10 cellular contexts compared by ENCODE assay signal in genomic region chr16:22198547-22199293, GRCh38. TPM values are rescaled to one million over a fixed set of nuclear protein-coding genes. Genes with fewer than 3 reads are reported as not detected.
DNase-seq lines count a peak whose midpoint lies in the region; ATAC-seq, FAIRE-seq and TF ChIP-seq lines count a peak whose summit lies in the region.
"Had no signal": no experiment of that assay in that cellular context is flagged by ENCODE, and none has a peak within 500 bp of the region (broad histone marks: within the 10 kb centered on the region; RNA-seq: fewer than 3 reads in every experiment).

No MANE protein-coding gene starts in this region.

- no peak overlapping the region for H3K4me3 ChIP-seq in epithelial cell of esophagus (ENCODE audit: low read length)

- H3K36me3 Mint-ChIP-seq in stimulated activated memory B cell treated with anti-CD40 and anti-IgM and Interleukin-4, amounts not matched to agents 10 μg/mL and 1 μg/mL and 100 μg/mL, for 72 hours, result peaks cover 5% of the 10 kb centered on the region
- H3K36me3 Mint-ChIP-seq: brain had no signal

- H3K27me3 Mint-ChIP-seq in stimulated activated memory B cell treated with anti-CD40 and anti-IgM and Interleukin-4, amounts not matched to agents 10 μg/mL and 1 μg/mL and 100 μg/mL, for 72 hours, result no peaks in the 10 kb centered on the region

- H3K9me3 Mint-ChIP-seq in stimulated activated memory B cell treated with anti-CD40 and anti-IgM and Interleukin-4, amounts not matched to agents 10 μg/mL and 1 μg/mL and 100 μg/mL, for 72 hours, result peaks cover 4% of the 10 kb centered on the region

- no peak for TF ChIP-seq POLR2A in GM12891 (IDR thresholded peaks at IDR 0.05; ENCODE audit: low read depth, low read length)

- no peak overlapping the region for H3K4me3 Mint-ChIP-seq in stimulated activated memory B cell treated with anti-CD40 and anti-IgM and Interleukin-4, amounts not matched to agents 10 μg/mL and 1 μg/mL and 100 μg/mL, for 72 hours

- H3K27ac Mint-ChIP-seq in stimulated activated memory B cell treated with anti-CD40 and anti-IgM and Interleukin-4, amounts not matched to agents 10 μg/mL and 1 μg/mL and 100 μg/mL, for 72 hours, result peak overlapping the region; percentile 64

- DNase-seq in GM12891 (ENCODE audit: insufficient read length, low spot score) (no peak), NCI-H526 treated with DMSO at 0.1 percent for 48 hours (lab: John Stamatoyannopoulos, UW) (peak; percentile 16), epithelial cell of esophagus (ENCODE audit: low read depth) (peak; percentile 35), LoVo (ENCODE audit: low spot score) (no peak), Ammon's horn (ENCODE audit: low spot score) (no peak)
- DNase-seq: NCI-H2029; stimulated activated CD4-positive, alpha-beta T cell treated with anti-CD3 and anti-CD28 coated beads, Interleukin-15, amount 100 ng/mL, for 24 hours had no signal

- H3K4me1 Mint-ChIP-seq in stimulated activated memory B cell treated with anti-CD40 and anti-IgM and Interleukin-4, amounts not matched to agents 10 μg/mL and 1 μg/mL and 100 μg/mL, for 72 hours, result peaks cover 38% of the 10 kb centered on the region

- TF ChIP-seq CTCF in epithelial cell of esophagus (IDR thresholded peaks at IDR 0.05; ENCODE audit: insufficient read depth, low read depth, low read length, missing control alignments), result no peak

- FAIRE-seq in GM12891 (lab: Jason Lieb, UNC), result peak; percentile 45

- ATAC-seq in stimulated activated memory B cell treated with anti-CD40 and anti-IgM and Interleukin-4, amounts not matched to agents 10 μg/mL and 1 μg/mL and 100 μg/mL, for 72 hours, result no peak
- no peak for ATAC-seq in HG03097 (IDR thresholded peaks at IDR 0.05; ENCODE audit: low FRiP score, unreplicated experiment)

TF ChIP-seq in GM12891, 5 proteins besides CTCF, POLR2A, EP300 and RAD21:
- TF ChIP-seq POLR2AphosphoS5 (IDR thresholded peaks at IDR 0.05; ENCODE audit: low read depth, low read length), result no peak
- no peak for TF ChIP-seq PAX5 (IDR thresholded peaks at IDR 0.05; ENCODE audit: insufficient read depth, low read length, severe bottlenecking)
- no peak for TF ChIP-seq POU2F2 (IDR thresholded peaks at IDR 0.05; ENCODE audit: low read depth, low read length)
- no peak for TF ChIP-seq TAF1 (IDR thresholded peaks at IDR 0.05; ENCODE audit: low read depth, low read length)
- no peak for TF ChIP-seq SPI1 (IDR thresholded peaks at IDR 0.05; ENCODE audit: low read depth, low read length)

RNA-seq across cellular contexts. Expression of gene EEF2K, which starts 7.4 kb away (rescaled TPM):
- polyA plus RNA-seq in GM12891 (2012; ENCODE audit: low read depth, missing spikeins), result 8.1 TPM

RNA-seq across cellular contexts. Expression of gene SDR42E2, which starts 36.4 kb away (rescaled TPM):
- 0.05 TPM for polyA plus RNA-seq in GM12891 (2012; ENCODE audit: low read depth, missing spikeins)

Comparison
In these comparisons a context has a peak if more than half of its experiments do, and no peak if none do; other contexts are left out.
1. DNase-seq: peak in NCI-H526 treated with DMSO at 0.1 percent for 48 hours (single experiment) and epithelial cell of esophagus (single experiment); none in GM12891 (single experiment), LoVo (single experiment) and Ammon's horn (single experiment).